ENCODE assay signal across 1 cellular context in the genomic region with DNA sequence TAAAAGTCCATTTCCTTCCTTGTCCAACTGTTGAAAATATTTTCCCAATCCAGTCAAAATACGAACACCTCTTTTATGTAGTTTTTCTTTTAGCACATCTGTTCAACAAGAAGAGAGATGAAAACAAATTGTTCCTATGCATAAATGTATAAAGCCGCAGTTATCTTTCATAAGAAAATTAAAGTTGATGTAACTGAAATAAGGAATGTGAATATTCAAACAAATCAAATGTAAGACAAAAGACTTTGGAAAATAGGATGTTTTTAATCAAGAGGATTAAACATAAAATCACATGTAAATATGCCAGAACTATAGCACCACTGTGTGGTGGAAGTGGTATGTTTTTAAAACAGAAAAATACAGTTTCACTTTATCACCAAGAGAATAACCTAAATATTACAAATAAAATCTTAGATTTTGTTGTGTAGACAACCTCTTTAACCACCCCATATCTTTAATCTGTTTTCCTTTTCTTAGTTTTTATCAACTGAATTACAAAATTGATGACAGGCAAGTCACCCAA.
TF ChIP-seq lines count a peak whose summit lies in the region.

No MANE protein-coding gene starts in this region.

TF ChIP-seq in IMR-90, 13 proteins besides CTCF, POLR2A, EP300 and RAD21:
- no peak for TF ChIP-seq CHD1 (IDR thresholded peaks at IDR 0.05; ENCODE audit: low read depth, low read length)
- no peak for TF ChIP-seq BHLHE40 (IDR thresholded peaks at IDR 0.05; ENCODE audit: low read depth, low read length)
- no peak for TF ChIP-seq RFX5 (IDR thresholded peaks at IDR 0.05; ENCODE audit: low read depth, low read length)
- TF ChIP-seq SMC3 (IDR thresholded peaks at IDR 0.05; ENCODE audit: low read depth, low read length): peak; percentile 58
- TF ChIP-seq ELK1 (IDR thresholded peaks at IDR 0.05; ENCODE audit: borderline replicate concordance, low read depth, low read length): no peak
